6 cellular contexts compared by ENCODE assay signal in genomic region chr3:72039677-72040076, GRCh38.
"Had no signal": no experiment of that assay in that cellular context is flagged by ENCODE, and none has a peak within 500 bp of the region (broad histone marks: within the 10 kb centered on the region; RNA-seq: fewer than 3 reads in every experiment).

No MANE protein-coding gene starts in this region.

- DNase-seq: H7, HCEC 1CT, Kasumi-1, KG1 had no signal

- ATAC-seq: GM23338 had no signal

- H3K4me2 ChIP-seq: GM23338 had no signal

- H2AFZ ChIP-seq: GM23338 had no signal

- H3K27ac ChIP-seq: HL-60 had no signal

- H3K4me3 ChIP-seq: GM23338 had no signal
